In the genomic region with DNA sequence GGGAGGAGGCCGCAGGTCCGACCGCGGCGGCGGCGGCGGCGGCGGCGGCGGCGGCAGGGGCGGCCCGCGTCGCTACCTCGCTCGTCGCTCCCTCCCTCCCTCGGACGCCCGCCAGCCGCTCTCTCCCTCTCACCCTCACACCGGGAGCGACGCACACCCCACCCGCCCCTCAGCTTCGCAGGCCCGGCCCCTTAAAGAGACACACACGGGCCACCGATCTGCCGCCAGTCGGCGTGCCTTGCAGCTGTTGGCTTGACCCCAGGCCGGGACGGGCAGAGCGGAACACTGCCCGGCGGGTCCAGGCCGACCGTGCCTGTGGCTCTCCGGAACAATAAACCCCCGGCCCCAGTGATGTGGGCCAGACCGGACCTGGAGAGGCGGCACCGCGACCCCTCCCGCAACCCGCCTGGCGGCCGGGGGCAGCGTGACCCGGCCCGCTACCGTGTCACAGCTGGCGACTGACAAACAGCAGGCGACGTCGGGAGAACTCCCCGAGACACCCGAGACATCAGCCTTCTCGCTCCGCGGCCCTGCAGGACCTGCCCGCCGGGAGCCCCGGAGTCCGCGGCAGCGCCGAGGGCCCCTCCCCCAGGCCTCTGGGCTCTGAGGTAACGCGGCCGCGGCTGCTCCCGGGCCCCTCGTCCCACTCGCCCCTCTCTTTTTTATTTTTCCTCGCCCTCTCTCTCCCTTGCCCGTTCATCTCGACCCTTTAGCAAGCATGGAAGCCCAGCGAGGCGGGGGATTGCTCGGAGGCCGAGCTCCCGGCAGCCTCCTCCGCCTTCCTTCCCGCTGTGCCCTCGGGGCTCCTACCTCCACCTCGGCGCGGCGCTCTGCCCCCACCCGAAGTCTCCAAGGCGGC, we compare ENCODE assay signal across 1 cellular context.
TF ChIP-seq lines count a peak whose summit lies in the region.

A gene with protein sequence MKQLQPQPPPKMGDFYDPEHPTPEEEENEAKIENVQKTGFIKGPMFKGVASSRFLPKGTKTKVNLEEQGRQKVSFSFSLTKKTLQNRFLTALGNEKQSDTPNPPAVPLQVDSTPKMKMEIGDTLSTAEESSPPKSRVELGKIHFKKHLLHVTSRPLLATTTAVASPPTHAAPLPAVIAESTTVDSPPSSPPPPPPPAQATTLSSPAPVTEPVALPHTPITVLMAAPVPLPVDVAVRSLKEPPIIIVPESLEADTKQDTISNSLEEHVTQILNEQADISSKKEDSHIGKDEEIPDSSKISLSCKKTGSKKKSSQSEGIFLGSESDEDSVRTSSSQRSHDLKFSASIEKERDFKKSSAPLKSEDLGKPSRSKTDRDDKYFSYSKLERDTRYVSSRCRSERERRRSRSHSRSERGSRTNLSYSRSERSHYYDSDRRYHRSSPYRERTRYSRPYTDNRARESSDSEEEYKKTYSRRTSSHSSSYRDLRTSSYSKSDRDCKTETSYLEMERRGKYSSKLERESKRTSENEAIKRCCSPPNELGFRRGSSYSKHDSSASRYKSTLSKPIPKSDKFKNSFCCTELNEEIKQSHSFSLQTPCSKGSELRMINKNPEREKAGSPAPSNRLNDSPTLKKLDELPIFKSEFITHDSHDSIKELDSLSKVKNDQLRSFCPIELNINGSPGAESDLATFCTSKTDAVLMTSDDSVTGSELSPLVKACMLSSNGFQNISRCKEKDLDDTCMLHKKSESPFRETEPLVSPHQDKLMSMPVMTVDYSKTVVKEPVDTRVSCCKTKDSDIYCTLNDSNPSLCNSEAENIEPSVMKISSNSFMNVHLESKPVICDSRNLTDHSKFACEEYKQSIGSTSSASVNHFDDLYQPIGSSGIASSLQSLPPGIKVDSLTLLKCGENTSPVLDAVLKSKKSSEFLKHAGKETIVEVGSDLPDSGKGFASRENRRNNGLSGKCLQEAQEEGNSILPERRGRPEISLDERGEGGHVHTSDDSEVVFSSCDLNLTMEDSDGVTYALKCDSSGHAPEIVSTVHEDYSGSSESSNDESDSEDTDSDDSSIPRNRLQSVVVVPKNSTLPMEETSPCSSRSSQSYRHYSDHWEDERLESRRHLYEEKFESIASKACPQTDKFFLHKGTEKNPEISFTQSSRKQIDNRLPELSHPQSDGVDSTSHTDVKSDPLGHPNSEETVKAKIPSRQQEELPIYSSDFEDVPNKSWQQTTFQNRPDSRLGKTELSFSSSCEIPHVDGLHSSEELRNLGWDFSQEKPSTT (N-terminal part only) (minus strand): TSS at position 124 of the 859 bp plus-strand sequence. CDS start 189 bp downstream, outside the sequence.

TF ChIP-seq in K562, 482 proteins besides CTCF, POLR2A, EP300 and RAD21 (continued from another document and continues in another):
- TF ChIP-seq FOXA3 (CRISPR knock-in tag; conservative IDR thresholded peaks at IDR 0.05 in 1 of 2, IDR thresholded peaks at IDR 0.05 in 1 of 2) (no peak; a peak in 1 of 4 replicates), JUN (IDR thresholded peaks at IDR 0.05; ENCODE audit: borderline replicate concordance, low read depth, low read length) (no peak), JUN (CRISPR knock-in tag; IDR thresholded peaks at IDR 0.05; ENCODE audit: borderline replicate concordance) (no peak), ZNF24 (IDR thresholded peaks at IDR 0.05) (no peak; the same call in 1 of the 2 replicates), YY1 (IDR thresholded peaks at IDR 0.05; ENCODE audit: borderline replicate concordance in 1 of 3, control insufficient read depth in 1 of 3, extremely low read depth in 1 of 3, insufficient read depth in 3 of 3, insufficient read length in 1 of 3, insufficient replicate concordance in 2 of 3, low read depth in 1 of 3, low read length in 2 of 3) (peak in 2 of 3 experiments; percentile 49 to 58), PTRF (tag; IDR thresholded peaks at IDR 0.05) (no peak), ZNF830 (CRISPR knock-in tag; IDR thresholded peaks at IDR 0.05) (peak; percentile 73; the same call in 1 of the 2 replicates), ZNF583 (CRISPR knock-in tag; IDR thresholded peaks at IDR 0.05) (peak; percentile 9; the same call in 1 of the 2 replicates), ZFP30 (CRISPR knock-in tag; IDR thresholded peaks at IDR 0.05; ENCODE audit: borderline replicate concordance) (no peak), SIRT6 (IDR thresholded peaks at IDR 0.05; ENCODE audit: low read depth, low read length) (no peak), BRCA1 (IDR thresholded peaks at IDR 0.05) (no peak), BRCA1 (CRISPR knock-in tag; IDR thresholded peaks at IDR 0.05) (no peak), EGR1 (conservative IDR thresholded peaks at IDR 0.05) (peak; percentile 35), GTF2E2 (tag; IDR thresholded peaks at IDR 0.05) (no peak), E2F3 (CRISPR knock-in tag; IDR thresholded peaks at IDR 0.05) (no peak), RBM17 (IDR thresholded peaks at IDR 0.05; ENCODE audit: borderline replicate concordance, low read depth, low read length) (no peak), MXI1 (IDR thresholded peaks at IDR 0.05; ENCODE audit: low read depth, low read length) (peak; percentile 78), ERF (CRISPR knock-in tag; IDR thresholded peaks at IDR 0.05) (peak; percentile 30; the same call in 1 of the 2 replicates), ZNF253 (CRISPR knock-in tag; conservative IDR thresholded peaks at IDR 0.05) (no peak), MTA1 (IDR thresholded peaks at IDR 0.05; ENCODE audit: borderline replicate concordance) (peak; percentile 78), FOXJ2 (tag; IDR thresholded peaks at IDR 0.05) (no peak), SNRNP70 (optimal IDR thresholded peaks at IDR 0.05; ENCODE audit: low read depth, low read length) (no peak), ZNF695 (CRISPR knock-in tag; IDR thresholded peaks at IDR 0.05) (no peak), SP2 (IDR thresholded peaks at IDR 0.05; ENCODE audit: extremely low read depth, low read depth, low read length, poor library complexity, severe bottlenecking) (no peak), HNRNPLL (IDR thresholded peaks at IDR 0.05; ENCODE audit: low read depth, low read length, poor library complexity, severe bottlenecking) (no peak), ZNF764 (CRISPR knock-in tag; IDR thresholded peaks at IDR 0.05; ENCODE audit: low read depth) (no peak; the same call in 1 of the 2 replicates), SETDB1 (IDR thresholded peaks at IDR 0.05; ENCODE audit: low read length) (no peak), PCBP2 (IDR thresholded peaks at IDR 0.05; ENCODE audit: low read depth, low read length, poor library complexity, severe bottlenecking) (no peak), ETV5 (CRISPR knock-in tag; IDR thresholded peaks at IDR 0.05; ENCODE audit: low read depth) (peak; percentile 45), CREBBP (IDR thresholded peaks at IDR 0.05; ENCODE audit: low read depth, low read length) (no peak), YBX1 (IDR thresholded peaks at IDR 0.05) (no peak), ZNF324 (CRISPR knock-in tag; IDR thresholded peaks at IDR 0.05) (no peak), TCFL5 (CRISPR knock-in tag; conservative IDR thresholded peaks at IDR 0.05) (no peak), RAD51 (IDR thresholded peaks at IDR 0.05; ENCODE audit: borderline replicate concordance, low read depth) (peak; percentile 46; the same call in 1 of the 2 replicates)
- TF ChIP-seq, protein P1, sequence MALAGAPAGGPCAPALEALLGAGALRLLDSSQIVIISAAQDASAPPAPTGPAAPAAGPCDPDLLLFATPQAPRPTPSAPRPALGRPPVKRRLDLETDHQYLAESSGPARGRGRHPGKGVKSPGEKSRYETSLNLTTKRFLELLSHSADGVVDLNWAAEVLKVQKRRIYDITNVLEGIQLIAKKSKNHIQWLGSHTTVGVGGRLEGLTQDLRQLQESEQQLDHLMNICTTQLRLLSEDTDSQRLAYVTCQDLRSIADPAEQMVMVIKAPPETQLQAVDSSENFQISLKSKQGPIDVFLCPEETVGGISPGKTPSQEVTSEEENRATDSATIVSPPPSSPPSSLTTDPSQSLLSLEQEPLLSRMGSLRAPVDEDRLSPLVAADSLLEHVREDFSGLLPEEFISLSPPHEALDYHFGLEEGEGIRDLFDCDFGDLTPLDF (CRISPR knock-in tag; IDR thresholded peaks at IDR 0.05): peak; percentile 72; the same call in 1 of the 2 replicates
- TF ChIP-seq, protein P2, sequence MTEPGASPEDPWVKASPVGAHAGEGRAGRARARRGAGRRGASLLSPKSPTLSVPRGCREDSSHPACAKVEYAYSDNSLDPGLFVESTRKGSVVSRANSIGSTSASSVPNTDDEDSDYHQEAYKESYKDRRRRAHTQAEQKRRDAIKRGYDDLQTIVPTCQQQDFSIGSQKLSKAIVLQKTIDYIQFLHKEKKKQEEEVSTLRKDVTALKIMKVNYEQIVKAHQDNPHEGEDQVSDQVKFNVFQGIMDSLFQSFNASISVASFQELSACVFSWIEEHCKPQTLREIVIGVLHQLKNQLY (CRISPR knock-in tag; conservative IDR thresholded peaks at IDR 0.05): no peak
- TF ChIP-seq, protein P3, sequence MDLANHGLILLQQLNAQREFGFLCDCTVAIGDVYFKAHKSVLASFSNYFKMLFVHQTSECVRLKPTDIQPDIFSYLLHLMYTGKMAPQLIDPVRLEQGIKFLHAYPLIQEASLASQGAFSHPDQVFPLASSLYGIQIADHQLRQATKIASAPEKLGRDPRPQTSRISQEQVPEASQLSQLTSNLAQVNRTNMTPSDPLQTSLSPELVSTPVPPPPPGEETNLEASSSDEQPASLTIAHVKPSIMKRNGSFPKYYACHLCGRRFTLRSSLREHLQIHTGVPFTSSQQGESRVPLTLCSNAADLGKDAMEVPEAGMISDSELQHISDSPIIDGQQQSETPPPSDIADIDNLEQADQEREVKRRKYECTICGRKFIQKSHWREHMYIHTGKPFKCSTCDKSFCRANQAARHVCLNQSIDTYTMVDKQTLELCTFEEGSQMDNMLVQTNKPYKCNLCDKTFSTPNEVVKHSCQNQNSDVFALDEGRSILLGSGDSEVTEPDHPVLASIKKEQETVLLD (IDR thresholded peaks at IDR 0.05): peak; percentile 58; the same call in 1 of the 2 replicates
- TF ChIP-seq, protein P4, sequence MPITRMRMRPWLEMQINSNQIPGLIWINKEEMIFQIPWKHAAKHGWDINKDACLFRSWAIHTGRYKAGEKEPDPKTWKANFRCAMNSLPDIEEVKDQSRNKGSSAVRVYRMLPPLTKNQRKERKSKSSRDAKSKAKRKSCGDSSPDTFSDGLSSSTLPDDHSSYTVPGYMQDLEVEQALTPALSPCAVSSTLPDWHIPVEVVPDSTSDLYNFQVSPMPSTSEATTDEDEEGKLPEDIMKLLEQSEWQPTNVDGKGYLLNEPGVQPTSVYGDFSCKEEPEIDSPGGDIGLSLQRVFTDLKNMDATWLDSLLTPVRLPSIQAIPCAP (CRISPR knock-in tag; IDR thresholded peaks at IDR 0.05; ENCODE audit: borderline replicate concordance): no peak
- TF ChIP-seq, protein P5, sequence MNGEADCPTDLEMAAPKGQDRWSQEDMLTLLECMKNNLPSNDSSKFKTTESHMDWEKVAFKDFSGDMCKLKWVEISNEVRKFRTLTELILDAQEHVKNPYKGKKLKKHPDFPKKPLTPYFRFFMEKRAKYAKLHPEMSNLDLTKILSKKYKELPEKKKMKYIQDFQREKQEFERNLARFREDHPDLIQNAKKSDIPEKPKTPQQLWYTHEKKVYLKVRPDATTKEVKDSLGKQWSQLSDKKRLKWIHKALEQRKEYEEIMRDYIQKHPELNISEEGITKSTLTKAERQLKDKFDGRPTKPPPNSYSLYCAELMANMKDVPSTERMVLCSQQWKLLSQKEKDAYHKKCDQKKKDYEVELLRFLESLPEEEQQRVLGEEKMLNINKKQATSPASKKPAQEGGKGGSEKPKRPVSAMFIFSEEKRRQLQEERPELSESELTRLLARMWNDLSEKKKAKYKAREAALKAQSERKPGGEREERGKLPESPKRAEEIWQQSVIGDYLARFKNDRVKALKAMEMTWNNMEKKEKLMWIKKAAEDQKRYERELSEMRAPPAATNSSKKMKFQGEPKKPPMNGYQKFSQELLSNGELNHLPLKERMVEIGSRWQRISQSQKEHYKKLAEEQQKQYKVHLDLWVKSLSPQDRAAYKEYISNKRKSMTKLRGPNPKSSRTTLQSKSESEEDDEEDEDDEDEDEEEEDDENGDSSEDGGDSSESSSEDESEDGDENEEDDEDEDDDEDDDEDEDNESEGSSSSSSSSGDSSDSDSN (IDR thresholded peaks at IDR 0.05; ENCODE audit: borderline replicate concordance in 1 of 2, low read depth in 2 of 2, low read length in 2 of 2): peak; percentile 84 to 96
- TF ChIP-seq, protein P6, sequence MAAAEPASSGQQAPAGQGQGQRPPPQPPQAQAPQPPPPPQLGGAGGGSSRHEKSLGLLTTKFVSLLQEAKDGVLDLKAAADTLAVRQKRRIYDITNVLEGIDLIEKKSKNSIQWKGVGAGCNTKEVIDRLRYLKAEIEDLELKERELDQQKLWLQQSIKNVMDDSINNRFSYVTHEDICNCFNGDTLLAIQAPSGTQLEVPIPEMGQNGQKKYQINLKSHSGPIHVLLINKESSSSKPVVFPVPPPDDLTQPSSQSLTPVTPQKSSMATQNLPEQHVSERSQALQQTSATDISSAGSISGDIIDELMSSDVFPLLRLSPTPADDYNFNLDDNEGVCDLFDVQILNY (CRISPR knock-in tag; IDR thresholded peaks at IDR 0.05): 0 out of 2 replicates have a peak, but pooled peaks have one; percentile 67
- TF ChIP-seq, protein P7, sequence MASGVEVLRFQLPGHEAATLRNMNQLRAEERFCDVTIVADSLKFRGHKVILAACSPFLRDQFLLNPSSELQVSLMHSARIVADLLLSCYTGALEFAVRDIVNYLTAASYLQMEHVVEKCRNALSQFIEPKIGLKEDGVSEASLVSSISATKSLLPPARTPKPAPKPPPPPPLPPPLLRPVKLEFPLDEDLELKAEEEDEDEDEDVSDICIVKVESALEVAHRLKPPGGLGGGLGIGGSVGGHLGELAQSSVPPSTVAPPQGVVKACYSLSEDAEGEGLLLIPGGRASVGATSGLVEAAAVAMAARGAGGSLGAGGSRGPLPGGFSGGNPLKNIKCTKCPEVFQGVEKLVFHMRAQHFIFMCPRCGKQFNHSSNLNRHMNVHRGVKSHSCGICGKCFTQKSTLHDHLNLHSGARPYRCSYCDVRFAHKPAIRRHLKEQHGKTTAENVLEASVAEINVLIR (CRISPR knock-in tag; IDR thresholded peaks at IDR 0.05): peak; percentile 51
- TF ChIP-seq, protein P8, sequence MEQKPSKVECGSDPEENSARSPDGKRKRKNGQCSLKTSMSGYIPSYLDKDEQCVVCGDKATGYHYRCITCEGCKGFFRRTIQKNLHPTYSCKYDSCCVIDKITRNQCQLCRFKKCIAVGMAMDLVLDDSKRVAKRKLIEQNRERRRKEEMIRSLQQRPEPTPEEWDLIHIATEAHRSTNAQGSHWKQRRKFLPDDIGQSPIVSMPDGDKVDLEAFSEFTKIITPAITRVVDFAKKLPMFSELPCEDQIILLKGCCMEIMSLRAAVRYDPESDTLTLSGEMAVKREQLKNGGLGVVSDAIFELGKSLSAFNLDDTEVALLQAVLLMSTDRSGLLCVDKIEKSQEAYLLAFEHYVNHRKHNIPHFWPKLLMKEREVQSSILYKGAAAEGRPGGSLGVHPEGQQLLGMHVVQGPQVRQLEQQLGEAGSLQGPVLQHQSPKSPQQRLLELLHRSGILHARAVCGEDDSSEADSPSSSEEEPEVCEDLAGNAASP (IDR thresholded peaks at IDR 0.05): no peak
